Comparison of ENCODE assay signal across 27 cellular contexts in the genomic region with DNA sequence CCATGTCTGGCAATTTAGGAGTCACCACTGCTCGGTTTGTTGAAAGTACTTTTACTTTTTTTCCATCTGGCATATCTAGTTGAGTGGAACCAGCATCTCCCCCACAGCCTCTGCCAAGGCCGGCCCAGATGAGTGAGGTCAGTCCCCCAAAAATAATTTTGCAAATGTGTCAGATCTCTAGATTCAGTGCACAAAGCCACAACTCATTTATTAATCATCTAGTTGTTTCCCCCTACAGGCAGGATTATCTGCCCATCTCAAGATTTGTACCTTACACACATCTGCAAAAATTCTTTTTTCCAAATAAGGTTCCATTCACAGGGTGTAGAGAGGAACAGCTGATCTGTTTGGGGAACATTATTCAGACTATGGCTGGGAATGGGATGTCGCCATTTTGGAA.
"Had no signal": no experiment of that assay in that cellular context is flagged by ENCODE, and none has a peak within 500 bp of the region (broad histone marks: within the 10 kb centered on the region; RNA-seq: fewer than 3 reads in every experiment).

No MANE protein-coding gene starts in this region.

- H3K27me3 ChIP-seq: breast epithelium, colonic mucosa, esophagus muscularis mucosa, heart left ventricle, pancreas, right atrium auricular region, uterus had no signal

- H3K4me1 ChIP-seq: breast epithelium, colonic mucosa, esophagus muscularis mucosa, heart left ventricle, lower lobe of right lung, pancreas, psoas muscle, right atrium auricular region, uterus had no signal

- H3K4me3 ChIP-seq: breast epithelium, colonic mucosa, dorsolateral prefrontal cortex, esophagus muscularis mucosa, heart left ventricle, lower lobe of right lung, pancreas, psoas muscle, right atrium auricular region, uterus had no signal

- H3K9me3 ChIP-seq: breast epithelium, colonic mucosa, esophagus muscularis mucosa, heart left ventricle, lower lobe of right lung, pancreas, psoas muscle, right atrium auricular region, uterus had no signal

- DNase-seq: activated CD4-positive, alpha-beta T cell treated with anti-CD3 and anti-CD28 coated beads for 36 hours; activated CD4-positive, alpha-beta T cell treated with anti-CD3 and anti-CD28 coated beads, Interleukin-2, amount 50 U/mL, for 4 hours; activated CD8-positive, alpha-beta memory T cell treated with anti-CD3 and anti-CD28 coated beads for 24 hours; activated CD8-positive, alpha-beta memory T cell treated with anti-CD3 and anti-CD28 coated beads, Interleukin-2, amount 50 U/mL, for 4 hours; activated naive CD4-positive, alpha-beta T cell; activated T-cell treated with anti-CD3 and anti-CD28 coated beads, Interleukin-2, amount 50 U/mL, for 24 hours; colonic mucosa; dorsolateral prefrontal cortex; effector memory CD8-positive, alpha-beta T cell; heart left ventricle; left colon; lower lobe of right lung; pancreas; psoas muscle; small intestine; stimulated activated CD4-positive, alpha-beta T cell treated with anti-CD3 and anti-CD28 coated beads, Interleukin-15, amount 100 ng/mL, for 24 hours; stimulated activated CD4-positive, alpha-beta T cell treated with anti-CD3 and anti-CD28 coated beads, Interleukin-2, amount 100 ng/mL, for 48 hours; stimulated activated CD8-positive, alpha-beta memory T cell treated with anti-CD3 and anti-CD28 coated beads, Interleukin-4, amount 100 ng/mL, for 48 hours; stimulated activated naive B cell treated with anti-CD40 and anti-IgM and Interleukin-4, amounts not matched to agents 10 μg/mL and 1 μg/mL and 100 μg/mL, for 72 hours; T-helper 9 cell; trophoblast cell; uterus had no signal

- ATAC-seq: activated CD4-positive, alpha-beta T cell treated with anti-CD3 and anti-CD28 coated beads for 36 hours; effector memory CD8-positive, alpha-beta T cell; left colon; lower lobe of right lung; natural killer cell treated with Interleukin-12 subunit alpha and Interleukin-12 subunit beta and Interleukin-15 and Interleukin-18, amount 100 ng/mL, for 72 hours; pancreas; psoas muscle; stimulated activated naive B cell treated with anti-CD40 and anti-IgM and Interleukin-4, amounts not matched to agents 10 μg/mL and 1 μg/mL and 100 μg/mL, for 72 hours; WTC11 had no signal

- H3K27ac ChIP-seq: colonic mucosa, dorsolateral prefrontal cortex, esophagus muscularis mucosa, lower lobe of right lung, pancreas, psoas muscle, right atrium auricular region, uterus had no signal

- H3K36me3 ChIP-seq: breast epithelium, colonic mucosa, esophagus muscularis mucosa, heart left ventricle, lower lobe of right lung, pancreas, right atrium auricular region, uterus had no signal
